19 cellular contexts compared by ENCODE assay signal in the genomic region with DNA sequence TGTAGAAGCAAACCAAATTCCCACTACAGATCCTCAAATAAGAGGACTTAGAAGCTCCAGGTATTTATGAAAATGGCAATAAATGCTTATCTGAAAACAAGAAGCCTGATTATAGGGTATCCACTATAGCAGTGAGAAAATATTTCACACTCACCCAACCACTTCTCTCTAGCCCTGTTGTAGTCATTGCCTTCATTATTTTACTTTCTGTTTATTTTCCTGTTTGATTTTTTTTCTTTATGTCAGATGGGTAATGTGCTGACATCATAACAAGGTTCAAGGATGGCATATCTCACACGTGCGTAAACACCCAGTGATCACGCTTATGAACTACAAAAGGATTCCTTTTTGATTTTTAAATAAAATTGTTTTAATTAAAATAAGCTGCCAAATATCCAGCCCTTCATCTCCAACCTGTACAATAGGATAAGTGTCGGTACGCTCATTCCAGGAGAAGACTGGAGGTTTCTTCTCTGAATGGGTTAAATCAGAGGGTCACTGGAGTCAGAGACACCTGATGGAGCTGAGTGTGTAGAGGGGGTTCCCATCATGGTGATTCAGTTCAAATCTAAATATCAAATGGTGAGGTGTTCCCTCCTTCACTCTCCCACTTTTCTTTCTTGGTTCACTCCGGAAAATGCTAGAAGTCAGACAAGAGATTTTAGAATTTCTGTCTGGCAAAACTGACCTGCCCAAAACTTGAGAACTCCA. TPM values are rescaled to one million over a fixed set of nuclear protein-coding genes. Genes with fewer than 3 reads are reported as not detected.
DNase-seq lines count a peak whose midpoint lies in the region; ATAC-seq and TF ChIP-seq lines count a peak whose summit lies in the region.
"Had no signal": no experiment of that assay in that cellular context is flagged by ENCODE, and none has a peak within 500 bp of the region (broad histone marks: within the 10 kb centered on the region; RNA-seq: fewer than 3 reads in every experiment).

No MANE protein-coding gene starts in this region.

- H3K9me3 Mint-ChIP-seq in activated CD8-positive, alpha-beta T cell treated with anti-CD3 and anti-CD28 coated beads for 36 hours = peaks cover 5% of the 10 kb centered on the region
- no peaks in the 10 kb centered on the region for H3K9me3 Mint-ChIP-seq in activated CD8-positive, alpha-beta T cell treated with anti-CD3 and anti-CD28 coated beads, Interleukin-2, amount 10 ng/mL, durations not matched to agents 7 days and 5 days (ENCODE audit: insufficient read depth)
- peaks cover 0 to 3% (median 0%) of the 10 kb centered on the region in 5 donors for H3K9me3 Mint-ChIP-seq in CD8-positive, alpha-beta memory T cell
- H3K9me3 Mint-ChIP-seq in activated T-helper 17 cell treated with anti-CD3 and anti-CD28 coated beads, Interleukin-2, amount 50 U/mL, for 72 hours = peaks cover 5% of the 10 kb centered on the region

- H3K27me3 Mint-ChIP-seq in activated CD8-positive, alpha-beta T cell treated with anti-CD3 and anti-CD28 coated beads for 36 hours = no peaks in the 10 kb centered on the region
- H3K27me3 Mint-ChIP-seq in activated CD8-positive, alpha-beta T cell treated with anti-CD3 and anti-CD28 coated beads, Interleukin-2, amount 10 ng/mL, durations not matched to agents 7 days and 5 days (ENCODE audit: low read depth) = no peaks in the 10 kb centered on the region
- H3K27me3 Mint-ChIP-seq in CD8-positive, alpha-beta memory T cell = no peaks in the 10 kb centered on the region
- no peaks in the 10 kb centered on the region for H3K27me3 Mint-ChIP-seq in activated T-helper 17 cell treated with anti-CD3 and anti-CD28 coated beads, Interleukin-2, amount 50 U/mL, for 72 hours

- H3K4me3 Mint-ChIP-seq in activated CD8-positive, alpha-beta T cell treated with anti-CD3 and anti-CD28 coated beads for 36 hours = no peak overlapping the region
- H3K4me3 Mint-ChIP-seq in activated CD8-positive, alpha-beta T cell treated with anti-CD3 and anti-CD28 coated beads, Interleukin-2, amount 10 ng/mL, durations not matched to agents 7 days and 5 days = no peak overlapping the region
- peak overlapping the region in 1 of 7 donors; percentile 41 for H3K4me3 Mint-ChIP-seq in CD8-positive, alpha-beta memory T cell
- peak overlapping the region; percentile 54 for H3K4me3 Mint-ChIP-seq in activated T-helper 17 cell treated with anti-CD3 and anti-CD28 coated beads, Interleukin-2, amount 50 U/mL, for 72 hours

- H3K4me3 ChIP-seq in CD8-positive, alpha-beta memory T cell (ENCODE audit: low read length) = no peak overlapping the region
- H3K4me3 ChIP-seq: A549 had no signal

- peaks cover 28% of the 10 kb centered on the region for H3K4me1 Mint-ChIP-seq in activated CD8-positive, alpha-beta T cell treated with anti-CD3 and anti-CD28 coated beads for 36 hours (ENCODE audit: low read depth)
- H3K4me1 Mint-ChIP-seq in activated CD8-positive, alpha-beta T cell treated with anti-CD3 and anti-CD28 coated beads, Interleukin-2, amount 10 ng/mL, durations not matched to agents 7 days and 5 days (ENCODE audit: low read depth) = peaks cover 17% of the 10 kb centered on the region
- H3K4me1 Mint-ChIP-seq in CD8-positive, alpha-beta memory T cell = peaks cover 22 to 52% (median 44%) of the 10 kb centered on the region in 3 donors
- H3K4me1 Mint-ChIP-seq in activated T-helper 17 cell treated with anti-CD3 and anti-CD28 coated beads, Interleukin-2, amount 50 U/mL, for 72 hours = peaks cover 42% of the 10 kb centered on the region

- POLR2A ChIA-PET in activated CD8-positive, alpha-beta T cell treated with anti-CD3 and anti-CD28 coated beads for 36 hours (lab: Charles Lee) = interaction anchor here (0.9 to 1.2 kb wide), 2 partner anchors 9 to 50 kb away, joined by 3 to 4 read pairs; a partner anchor contains a TSS
- POLR2A ChIA-PET in activated CD8-positive, alpha-beta T cell treated with anti-CD3 and anti-CD28 coated beads, Interleukin-2, amount 10 ng/mL, durations not matched to agents 7 days and 5 days (lab: Charles Lee) = no interaction called here
- POLR2A ChIA-PET in CD8-positive, alpha-beta memory T cell (lab: Charles Lee) = interaction anchor here (0.6 kb wide), 1 partner anchor 16 kb away, joined by 3 read pairs; no protein-coding TSS in a partner anchor

- no peak overlapping the region for H3K27ac Mint-ChIP-seq in activated CD8-positive, alpha-beta T cell treated with anti-CD3 and anti-CD28 coated beads for 36 hours
- H3K27ac Mint-ChIP-seq in activated CD8-positive, alpha-beta T cell treated with anti-CD3 and anti-CD28 coated beads, Interleukin-2, amount 10 ng/mL, durations not matched to agents 7 days and 5 days = no peak overlapping the region
- H3K27ac Mint-ChIP-seq in CD8-positive, alpha-beta memory T cell = peak overlapping the region in 6 of 8 donors; percentile 4 to 89 (median 52)
- peak overlapping the region; percentile 10 for H3K27ac Mint-ChIP-seq in activated T-helper 17 cell treated with anti-CD3 and anti-CD28 coated beads, Interleukin-2, amount 50 U/mL, for 72 hours

- TF ChIP-seq CTCF in activated CD8-positive, alpha-beta T cell treated with anti-CD3 and anti-CD28 coated beads for 36 hours (IDR thresholded peaks at IDR 0.05) = no peak

- H3K27ac ChIP-seq in CD8-positive, alpha-beta memory T cell (ENCODE audit: low read depth, low read length) = no peak overlapping the region
- H3K27ac ChIP-seq: A549, HL-60 had no signal

- intact Hi-C loops in activated CD8-positive, alpha-beta T cell treated with anti-CD3 and anti-CD28 coated beads for 36 hours (cut with micrococcal nuclease) = no loop called here

- no peak for DNase-seq in activated CD8-positive, alpha-beta T cell treated with anti-CD3 and anti-CD28 coated beads for 36 hours
- DNase-seq in activated CD8-positive, alpha-beta T cell treated with anti-CD3 and anti-CD28 coated beads, Interleukin-2, amount 10 ng/mL, durations not matched to agents 7 days and 5 days = no peak
- DNase-seq in CD8-positive, alpha-beta memory T cell = no peak
- no peak for DNase-seq in stimulated activated naive CD8-positive, alpha-beta T cell treated with anti-CD3 and anti-CD28 coated beads, Interleukin-15, Interleukin-2, amounts not matched to agents 100 U/mL and 50 U/mL, for 24 hours
- no peak for DNase-seq in ureter (ENCODE audit: low spot score)
- DNase-seq: DMS79, HCEC 1CT, IMR-90, NCI-H1417 treated with DMSO at 0.1 percent for 48 hours, NCI-H1930, NCI-H345, NCI-H524 treated with DMSO at 0.1 percent for 48 hours, PC-3, RPMI8226, SHP77 treated with DMSO at 0.1 percent for 48 hours had no signal

- H3K27me3 ChIP-seq in CD8-positive, alpha-beta memory T cell (ENCODE audit: insufficient read depth, low read length, poor library complexity, severe bottlenecking) = no peaks in the 10 kb centered on the region

- ATAC-seq in activated CD8-positive, alpha-beta T cell treated with anti-CD3 and anti-CD28 coated beads for 36 hours = peak; percentile 67
- no peak for ATAC-seq in activated CD8-positive, alpha-beta T cell treated with anti-CD3 and anti-CD28 coated beads, Interleukin-2, amount 10 ng/mL, durations not matched to agents 7 days and 5 days
- ATAC-seq in activated T-helper 17 cell treated with anti-CD3 and anti-CD28 coated beads, Interleukin-2, amount 50 U/mL, for 72 hours (replicated peaks) = peak; percentile 73
- peak; percentile 66 for ATAC-seq in stimulated activated naive CD8-positive, alpha-beta T cell treated with anti-CD3 and anti-CD28 coated beads, Interleukin-15, Interleukin-2, amounts not matched to agents 100 U/mL and 50 U/mL, for 24 hours
- no peak for ATAC-seq in GM19397 (IDR thresholded peaks at IDR 0.05; ENCODE audit: unreplicated experiment)
- ATAC-seq: A549, PC-3 had no signal

- H3K36me3 Mint-ChIP-seq in activated CD8-positive, alpha-beta T cell treated with anti-CD3 and anti-CD28 coated beads for 36 hours (ENCODE audit: low read depth) = peaks cover 5% of the 10 kb centered on the region
- peaks cover 14% of the 10 kb centered on the region for H3K36me3 Mint-ChIP-seq in activated CD8-positive, alpha-beta T cell treated with anti-CD3 and anti-CD28 coated beads, Interleukin-2, amount 10 ng/mL, durations not matched to agents 7 days and 5 days (ENCODE audit: low read depth)
- H3K36me3 Mint-ChIP-seq in CD8-positive, alpha-beta memory T cell = peaks cover 0 to 4% (median 1%) of the 10 kb centered on the region in 3 donors
- no peaks in the 10 kb centered on the region for H3K36me3 Mint-ChIP-seq in activated T-helper 17 cell treated with anti-CD3 and anti-CD28 coated beads, Interleukin-2, amount 50 U/mL, for 72 hours (ENCODE audit: low read depth)

- no peaks in the 10 kb centered on the region for H3K36me3 ChIP-seq in CD8-positive, alpha-beta memory T cell (ENCODE audit: insufficient read depth, low read length)

- H3K9me3 ChIP-seq in CD8-positive, alpha-beta memory T cell (ENCODE audit: low read length) = no peaks in the 10 kb centered on the region
- H3K9me3 ChIP-seq: A549 had no signal

- CTCF ChIA-PET in activated CD8-positive, alpha-beta T cell treated with anti-CD3 and anti-CD28 coated beads for 36 hours (lab: Charles Lee) = interaction anchor here (1.0 kb wide), 2 partner anchors 60 to 153 kb away, joined by 3 read pairs; no protein-coding TSS in a partner anchor
- CTCF ChIA-PET in activated CD8-positive, alpha-beta T cell treated with anti-CD3 and anti-CD28 coated beads, Interleukin-2, amount 10 ng/mL, durations not matched to agents 7 days and 5 days (lab: Charles Lee) = interaction anchor here (0.6 to 1.8 kb wide), 3 partner anchors 10 to 41 kb away, joined by 3 to 8 read pairs (median 3); no protein-coding TSS in a partner anchor
- CTCF ChIA-PET in CD8-positive, alpha-beta memory T cell (lab: Charles Lee) = interaction anchor here (1.3 to 3.0 kb wide), 2 partner anchors 10 to 92 kb away, joined by 3 to 10 read pairs; no protein-coding TSS in a partner anchor

- no peaks in the 10 kb centered on the region for H3K4me1 ChIP-seq in CD8-positive, alpha-beta memory T cell (ENCODE audit: insufficient read depth, low read length)
- H3K4me1 ChIP-seq: A549 had no signal

RNA-seq across cellular contexts. Expression of a gene that starts 8.2 kb away (rescaled TPM):
- total RNA-seq in activated CD8-positive, alpha-beta T cell treated with anti-CD3 and anti-CD28 coated beads for 36 hours = 10 to 100 TPM; 63.9 to 66.4 TPM
- 10 to 100 TPM; 72.8 to 76.5 TPM for total RNA-seq in activated CD8-positive, alpha-beta T cell treated with anti-CD3 and anti-CD28 coated beads, Interleukin-2, amount 10 ng/mL, durations not matched to agents 7 days and 5 days
- 100 to 1,000 TPM; 118 to 123 TPM for total RNA-seq in CD8-positive, alpha-beta memory T cell
- 203 TPM for polyA plus RNA-seq in CD8-positive, alpha-beta memory T cell
- 100 to 1,000 TPM; 147 to 170 TPM for total RNA-seq in activated T-helper 17 cell treated with anti-CD3 and anti-CD28 coated beads, Interleukin-2, amount 50 U/mL, for 72 hours
- 38.7 TPM for total RNA-seq in ureter

Comparison
In these comparisons a context has a peak if more than half of its experiments do, and no peak if none do; other contexts are left out.
1. ATAC-seq: peak in activated CD8-positive, alpha-beta T cell treated with anti-CD3 and anti-CD28 coated beads for 36 hours (single experiment), activated T-helper 17 cell treated with anti-CD3 and anti-CD28 coated beads, Interleukin-2, amount 50 U/mL, for 72 hours (single experiment) and stimulated activated naive CD8-positive, alpha-beta T cell treated with anti-CD3 and anti-CD28 coated beads, Interleukin-15, Interleukin-2, amounts not matched to agents 100 U/mL and 50 U/mL, for 24 hours (single experiment); none in activated CD8-positive, alpha-beta T cell treated with anti-CD3 and anti-CD28 coated beads, Interleukin-2, amount 10 ng/mL, durations not matched to agents 7 days and 5 days (single experiment) and GM19397 (single experiment).
2. H3K27ac Mint-ChIP-seq: peak in CD8-positive, alpha-beta memory T cell (6 of 8) and activated T-helper 17 cell treated with anti-CD3 and anti-CD28 coated beads, Interleukin-2, amount 50 U/mL, for 72 hours (single experiment); none in activated CD8-positive, alpha-beta T cell treated with anti-CD3 and anti-CD28 coated beads for 36 hours (single experiment) and activated CD8-positive, alpha-beta T cell treated with anti-CD3 and anti-CD28 coated beads, Interleukin-2, amount 10 ng/mL, durations not matched to agents 7 days and 5 days (single experiment).